Comparison of ENCODE assay signal across 1 cellular context in the genomic region with DNA sequence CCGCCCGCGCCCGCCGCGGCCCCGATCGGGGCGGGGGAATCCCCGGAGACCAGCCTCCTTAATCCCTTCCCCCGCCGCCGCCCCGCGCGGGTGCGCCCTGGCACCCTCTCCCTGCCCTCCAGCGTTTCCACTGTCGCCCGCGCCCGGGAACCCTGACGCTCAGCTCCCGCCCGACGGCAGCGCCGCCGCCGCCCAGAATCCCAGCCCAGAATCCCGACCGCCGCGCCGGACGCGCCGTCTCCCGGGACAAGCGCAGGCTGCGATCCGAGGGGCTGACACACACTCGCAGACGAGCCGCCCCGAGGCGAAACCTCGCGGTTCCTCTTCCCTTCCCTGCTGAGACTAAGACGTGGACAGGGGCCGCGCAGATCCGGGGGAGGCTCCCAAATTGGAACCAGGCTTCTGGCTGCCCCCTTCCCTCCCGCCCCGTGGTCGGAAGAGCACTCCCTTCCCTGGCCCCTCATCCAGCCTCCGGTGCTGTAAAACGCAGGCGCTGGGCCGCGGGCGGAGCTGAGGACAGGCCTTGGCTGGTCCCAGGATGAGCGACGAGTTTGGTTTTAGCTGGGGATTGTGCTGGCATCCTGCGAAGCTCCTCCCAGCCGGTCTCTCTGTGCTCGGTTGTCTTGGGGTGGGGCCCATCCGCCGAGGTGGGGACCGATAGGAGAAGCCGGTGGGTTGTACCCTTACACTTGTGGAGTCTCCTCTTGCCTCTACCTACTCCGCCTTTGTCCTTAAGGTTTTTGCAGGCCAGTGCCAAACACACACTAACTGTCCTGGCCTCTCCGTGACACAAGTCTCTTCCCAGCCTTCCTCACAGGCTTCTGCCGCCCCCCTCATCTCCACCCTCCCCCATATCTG.
TF ChIP-seq lines count a peak whose summit lies in the region.

No MANE protein-coding gene starts in this region.

TF ChIP-seq in SK-N-SH, 30 proteins besides CTCF, POLR2A, EP300 and RAD21 (continued from another document):
- TF ChIP-seq, protein P1, sequence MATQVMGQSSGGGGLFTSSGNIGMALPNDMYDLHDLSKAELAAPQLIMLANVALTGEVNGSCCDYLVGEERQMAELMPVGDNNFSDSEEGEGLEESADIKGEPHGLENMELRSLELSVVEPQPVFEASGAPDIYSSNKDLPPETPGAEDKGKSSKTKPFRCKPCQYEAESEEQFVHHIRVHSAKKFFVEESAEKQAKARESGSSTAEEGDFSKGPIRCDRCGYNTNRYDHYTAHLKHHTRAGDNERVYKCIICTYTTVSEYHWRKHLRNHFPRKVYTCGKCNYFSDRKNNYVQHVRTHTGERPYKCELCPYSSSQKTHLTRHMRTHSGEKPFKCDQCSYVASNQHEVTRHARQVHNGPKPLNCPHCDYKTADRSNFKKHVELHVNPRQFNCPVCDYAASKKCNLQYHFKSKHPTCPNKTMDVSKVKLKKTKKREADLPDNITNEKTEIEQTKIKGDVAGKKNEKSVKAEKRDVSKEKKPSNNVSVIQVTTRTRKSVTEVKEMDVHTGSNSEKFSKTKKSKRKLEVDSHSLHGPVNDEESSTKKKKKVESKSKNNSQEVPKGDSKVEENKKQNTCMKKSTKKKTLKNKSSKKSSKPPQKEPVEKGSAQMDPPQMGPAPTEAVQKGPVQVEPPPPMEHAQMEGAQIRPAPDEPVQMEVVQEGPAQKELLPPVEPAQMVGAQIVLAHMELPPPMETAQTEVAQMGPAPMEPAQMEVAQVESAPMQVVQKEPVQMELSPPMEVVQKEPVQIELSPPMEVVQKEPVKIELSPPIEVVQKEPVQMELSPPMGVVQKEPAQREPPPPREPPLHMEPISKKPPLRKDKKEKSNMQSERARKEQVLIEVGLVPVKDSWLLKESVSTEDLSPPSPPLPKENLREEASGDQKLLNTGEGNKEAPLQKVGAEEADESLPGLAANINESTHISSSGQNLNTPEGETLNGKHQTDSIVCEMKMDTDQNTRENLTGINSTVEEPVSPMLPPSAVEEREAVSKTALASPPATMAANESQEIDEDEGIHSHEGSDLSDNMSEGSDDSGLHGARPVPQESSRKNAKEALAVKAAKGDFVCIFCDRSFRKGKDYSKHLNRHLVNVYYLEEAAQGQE (IDR thresholded peaks at IDR 0.05; ENCODE audit: low read depth, low read length): no peak
- TF ChIP-seq MEF2A (IDR thresholded peaks at IDR 0.05; ENCODE audit: borderline replicate concordance, low read depth) (no peak), GATA2 (CRISPR knock-in tag; IDR thresholded peaks at IDR 0.05) (no peak), RFX5 (IDR thresholded peaks at IDR 0.05; ENCODE audit: low read length) (no peak), CHD2 (IDR thresholded peaks at IDR 0.05; ENCODE audit: low read length, partially characterized antibody) (no peak), NRF1 (IDR thresholded peaks at IDR 0.05; ENCODE audit: low read depth, low read length) (no peak), FOXJ3 (CRISPR knock-in tag; IDR thresholded peaks at IDR 0.05) (no peak), SMC3 (IDR thresholded peaks at IDR 0.05; ENCODE audit: low read depth, low read length) (no peak), POLR2AphosphoS5 (IDR thresholded peaks at IDR 0.05; ENCODE audit: low read depth, low read length) (0 out of 2 replicates have a peak, but pooled peaks have one; percentile 55), RXRA (IDR thresholded peaks at IDR 0.05; ENCODE audit: borderline replicate concordance, low read depth) (no peak), FOSL2 (IDR thresholded peaks at IDR 0.05; ENCODE audit: borderline replicate concordance, low read depth) (no peak), TAF1 (IDR thresholded peaks at IDR 0.05; ENCODE audit: borderline replicate concordance, low read depth, low read length) (peak; percentile 5; the same call in 1 of the 2 replicates), TEAD4 (IDR thresholded peaks at IDR 0.05; ENCODE audit: borderline replicate concordance, insufficient read depth) (no peak), NFIC (IDR thresholded peaks at IDR 0.05; ENCODE audit: borderline replicate concordance) (no peak)
- TF ChIP-seq, protein P2, sequence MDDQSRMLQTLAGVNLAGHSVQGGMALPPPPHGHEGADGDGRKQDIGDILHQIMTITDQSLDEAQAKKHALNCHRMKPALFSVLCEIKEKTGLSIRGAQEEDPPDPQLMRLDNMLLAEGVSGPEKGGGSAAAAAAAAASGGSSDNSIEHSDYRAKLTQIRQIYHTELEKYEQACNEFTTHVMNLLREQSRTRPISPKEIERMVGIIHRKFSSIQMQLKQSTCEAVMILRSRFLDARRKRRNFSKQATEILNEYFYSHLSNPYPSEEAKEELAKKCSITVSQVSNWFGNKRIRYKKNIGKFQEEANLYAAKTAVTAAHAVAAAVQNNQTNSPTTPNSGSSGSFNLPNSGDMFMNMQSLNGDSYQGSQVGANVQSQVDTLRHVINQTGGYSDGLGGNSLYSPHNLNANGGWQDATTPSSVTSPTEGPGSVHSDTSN (IDR thresholded peaks at IDR 0.05): no peak
- TF ChIP-seq, protein P3, sequence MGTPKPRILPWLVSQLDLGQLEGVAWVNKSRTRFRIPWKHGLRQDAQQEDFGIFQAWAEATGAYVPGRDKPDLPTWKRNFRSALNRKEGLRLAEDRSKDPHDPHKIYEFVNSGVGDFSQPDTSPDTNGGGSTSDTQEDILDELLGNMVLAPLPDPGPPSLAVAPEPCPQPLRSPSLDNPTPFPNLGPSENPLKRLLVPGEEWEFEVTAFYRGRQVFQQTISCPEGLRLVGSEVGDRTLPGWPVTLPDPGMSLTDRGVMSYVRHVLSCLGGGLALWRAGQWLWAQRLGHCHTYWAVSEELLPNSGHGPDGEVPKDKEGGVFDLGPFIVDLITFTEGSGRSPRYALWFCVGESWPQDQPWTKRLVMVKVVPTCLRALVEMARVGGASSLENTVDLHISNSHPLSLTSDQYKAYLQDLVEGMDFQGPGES (IDR thresholded peaks at IDR 0.05; ENCODE audit: low read depth, low read length): no peak
- TF ChIP-seq, protein P4, sequence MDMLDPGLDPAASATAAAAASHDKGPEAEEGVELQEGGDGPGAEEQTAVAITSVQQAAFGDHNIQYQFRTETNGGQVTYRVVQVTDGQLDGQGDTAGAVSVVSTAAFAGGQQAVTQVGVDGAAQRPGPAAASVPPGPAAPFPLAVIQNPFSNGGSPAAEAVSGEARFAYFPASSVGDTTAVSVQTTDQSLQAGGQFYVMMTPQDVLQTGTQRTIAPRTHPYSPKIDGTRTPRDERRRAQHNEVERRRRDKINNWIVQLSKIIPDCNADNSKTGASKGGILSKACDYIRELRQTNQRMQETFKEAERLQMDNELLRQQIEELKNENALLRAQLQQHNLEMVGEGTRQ (IDR thresholded peaks at IDR 0.05; ENCODE audit: borderline replicate concordance, low read depth, low read length): no peak
